ENCODE assay signal across 1 cellular context in the genomic region with DNA sequence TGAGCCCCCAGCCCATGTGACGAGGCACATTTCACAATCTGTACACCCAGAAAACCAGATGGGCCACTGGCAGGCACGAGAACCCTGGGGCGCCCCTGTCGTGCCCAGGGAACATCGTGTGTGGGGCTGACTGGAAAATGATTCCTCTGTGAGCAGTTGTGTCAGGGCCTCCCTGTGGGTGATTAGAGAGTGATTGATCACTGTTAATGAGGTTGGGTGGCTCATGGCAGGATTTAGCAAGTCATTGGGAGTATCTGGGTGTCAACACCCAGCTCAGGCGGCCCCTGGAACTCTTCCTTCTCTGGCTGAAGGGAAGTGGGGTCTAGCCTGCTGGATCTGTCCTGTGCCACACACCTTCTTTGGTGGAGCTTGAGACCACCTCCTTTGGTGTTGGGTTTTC.
TF ChIP-seq lines count a peak whose summit lies in the region.

No MANE protein-coding gene starts in this region.

TF ChIP-seq in K562, 482 proteins besides CTCF, POLR2A, EP300 and RAD21 (continued from another document):
- TF ChIP-seq, protein P1, sequence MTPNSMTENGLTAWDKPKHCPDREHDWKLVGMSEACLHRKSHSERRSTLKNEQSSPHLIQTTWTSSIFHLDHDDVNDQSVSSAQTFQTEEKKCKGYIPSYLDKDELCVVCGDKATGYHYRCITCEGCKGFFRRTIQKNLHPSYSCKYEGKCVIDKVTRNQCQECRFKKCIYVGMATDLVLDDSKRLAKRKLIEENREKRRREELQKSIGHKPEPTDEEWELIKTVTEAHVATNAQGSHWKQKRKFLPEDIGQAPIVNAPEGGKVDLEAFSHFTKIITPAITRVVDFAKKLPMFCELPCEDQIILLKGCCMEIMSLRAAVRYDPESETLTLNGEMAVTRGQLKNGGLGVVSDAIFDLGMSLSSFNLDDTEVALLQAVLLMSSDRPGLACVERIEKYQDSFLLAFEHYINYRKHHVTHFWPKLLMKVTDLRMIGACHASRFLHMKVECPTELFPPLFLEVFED (CRISPR knock-in tag; conservative IDR thresholded peaks at IDR 0.05) = no peak
- TF ChIP-seq ASH1L (IDR thresholded peaks at IDR 0.05; ENCODE audit: borderline replicate concordance, low read depth, partially characterized antibody) (no peak), KAT2B (IDR thresholded peaks at IDR 0.05; ENCODE audit: low read depth, low read length) (no peak), EP400 (IDR thresholded peaks at IDR 0.05) (no peak), ILK (tag; IDR thresholded peaks at IDR 0.05; ENCODE audit: borderline replicate concordance, low read depth) (no peak), DDX20 (tag; IDR thresholded peaks at IDR 0.05; ENCODE audit: low read depth) (no peak), NFATC3 (IDR thresholded peaks at IDR 0.05) (no peak), ZNF316 (IDR thresholded peaks at IDR 0.05) (no peak), HSF4 (CRISPR knock-in tag; IDR thresholded peaks at IDR 0.05; ENCODE audit: borderline replicate concordance) (no peak), FOXJ3 (CRISPR knock-in tag; IDR thresholded peaks at IDR 0.05) (no peak)
- TF ChIP-seq, protein P2, sequence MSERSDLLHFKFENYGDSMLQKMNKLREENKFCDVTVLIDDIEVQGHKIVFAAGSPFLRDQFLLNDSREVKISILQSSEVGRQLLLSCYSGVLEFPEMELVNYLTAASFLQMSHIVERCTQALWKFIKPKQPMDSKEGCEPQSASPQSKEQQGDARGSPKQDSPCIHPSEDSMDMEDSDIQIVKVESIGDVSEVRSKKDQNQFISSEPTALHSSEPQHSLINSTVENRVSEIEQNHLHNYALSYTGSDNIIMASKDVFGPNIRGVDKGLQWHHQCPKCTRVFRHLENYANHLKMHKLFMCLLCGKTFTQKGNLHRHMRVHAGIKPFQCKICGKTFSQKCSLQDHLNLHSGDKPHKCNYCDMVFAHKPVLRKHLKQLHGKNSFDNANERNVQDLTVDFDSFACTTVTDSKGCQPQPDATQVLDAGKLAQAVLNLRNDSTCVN (CRISPR knock-in tag; IDR thresholded peaks at IDR 0.05) = no peak
- TF ChIP-seq, protein P3, sequence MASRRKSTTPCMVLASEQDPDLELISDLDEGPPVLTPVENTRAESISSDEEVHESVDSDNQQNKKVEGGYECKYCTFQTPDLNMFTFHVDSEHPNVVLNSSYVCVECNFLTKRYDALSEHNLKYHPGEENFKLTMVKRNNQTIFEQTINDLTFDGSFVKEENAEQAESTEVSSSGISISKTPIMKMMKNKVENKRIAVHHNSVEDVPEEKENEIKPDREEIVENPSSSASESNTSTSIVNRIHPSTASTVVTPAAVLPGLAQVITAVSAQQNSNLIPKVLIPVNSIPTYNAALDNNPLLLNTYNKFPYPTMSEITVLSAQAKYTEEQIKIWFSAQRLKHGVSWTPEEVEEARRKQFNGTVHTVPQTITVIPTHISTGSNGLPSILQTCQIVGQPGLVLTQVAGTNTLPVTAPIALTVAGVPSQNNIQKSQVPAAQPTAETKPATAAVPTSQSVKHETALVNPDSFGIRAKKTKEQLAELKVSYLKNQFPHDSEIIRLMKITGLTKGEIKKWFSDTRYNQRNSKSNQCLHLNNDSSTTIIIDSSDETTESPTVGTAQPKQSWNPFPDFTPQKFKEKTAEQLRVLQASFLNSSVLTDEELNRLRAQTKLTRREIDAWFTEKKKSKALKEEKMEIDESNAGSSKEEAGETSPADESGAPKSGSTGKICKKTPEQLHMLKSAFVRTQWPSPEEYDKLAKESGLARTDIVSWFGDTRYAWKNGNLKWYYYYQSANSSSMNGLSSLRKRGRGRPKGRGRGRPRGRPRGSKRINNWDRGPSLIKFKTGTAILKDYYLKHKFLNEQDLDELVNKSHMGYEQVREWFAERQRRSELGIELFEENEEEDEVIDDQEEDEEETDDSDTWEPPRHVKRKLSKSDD (conservative IDR thresholded peaks at IDR 0.05; ENCODE audit: low read length) = no peak
- TF ChIP-seq, protein P4, sequence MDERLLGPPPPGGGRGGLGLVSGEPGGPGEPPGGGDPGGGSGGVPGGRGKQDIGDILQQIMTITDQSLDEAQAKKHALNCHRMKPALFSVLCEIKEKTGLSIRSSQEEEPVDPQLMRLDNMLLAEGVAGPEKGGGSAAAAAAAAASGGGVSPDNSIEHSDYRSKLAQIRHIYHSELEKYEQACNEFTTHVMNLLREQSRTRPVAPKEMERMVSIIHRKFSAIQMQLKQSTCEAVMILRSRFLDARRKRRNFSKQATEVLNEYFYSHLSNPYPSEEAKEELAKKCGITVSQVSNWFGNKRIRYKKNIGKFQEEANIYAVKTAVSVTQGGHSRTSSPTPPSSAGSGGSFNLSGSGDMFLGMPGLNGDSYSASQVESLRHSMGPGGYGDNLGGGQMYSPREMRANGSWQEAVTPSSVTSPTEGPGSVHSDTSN (CRISPR knock-in tag; IDR thresholded peaks at IDR 0.05; ENCODE audit: low read depth) = no peak
- TF ChIP-seq, protein P4 (tag; conservative IDR thresholded peaks at IDR 0.05; ENCODE audit: low read depth) = peak; percentile 93
- TF ChIP-seq, protein P5, sequence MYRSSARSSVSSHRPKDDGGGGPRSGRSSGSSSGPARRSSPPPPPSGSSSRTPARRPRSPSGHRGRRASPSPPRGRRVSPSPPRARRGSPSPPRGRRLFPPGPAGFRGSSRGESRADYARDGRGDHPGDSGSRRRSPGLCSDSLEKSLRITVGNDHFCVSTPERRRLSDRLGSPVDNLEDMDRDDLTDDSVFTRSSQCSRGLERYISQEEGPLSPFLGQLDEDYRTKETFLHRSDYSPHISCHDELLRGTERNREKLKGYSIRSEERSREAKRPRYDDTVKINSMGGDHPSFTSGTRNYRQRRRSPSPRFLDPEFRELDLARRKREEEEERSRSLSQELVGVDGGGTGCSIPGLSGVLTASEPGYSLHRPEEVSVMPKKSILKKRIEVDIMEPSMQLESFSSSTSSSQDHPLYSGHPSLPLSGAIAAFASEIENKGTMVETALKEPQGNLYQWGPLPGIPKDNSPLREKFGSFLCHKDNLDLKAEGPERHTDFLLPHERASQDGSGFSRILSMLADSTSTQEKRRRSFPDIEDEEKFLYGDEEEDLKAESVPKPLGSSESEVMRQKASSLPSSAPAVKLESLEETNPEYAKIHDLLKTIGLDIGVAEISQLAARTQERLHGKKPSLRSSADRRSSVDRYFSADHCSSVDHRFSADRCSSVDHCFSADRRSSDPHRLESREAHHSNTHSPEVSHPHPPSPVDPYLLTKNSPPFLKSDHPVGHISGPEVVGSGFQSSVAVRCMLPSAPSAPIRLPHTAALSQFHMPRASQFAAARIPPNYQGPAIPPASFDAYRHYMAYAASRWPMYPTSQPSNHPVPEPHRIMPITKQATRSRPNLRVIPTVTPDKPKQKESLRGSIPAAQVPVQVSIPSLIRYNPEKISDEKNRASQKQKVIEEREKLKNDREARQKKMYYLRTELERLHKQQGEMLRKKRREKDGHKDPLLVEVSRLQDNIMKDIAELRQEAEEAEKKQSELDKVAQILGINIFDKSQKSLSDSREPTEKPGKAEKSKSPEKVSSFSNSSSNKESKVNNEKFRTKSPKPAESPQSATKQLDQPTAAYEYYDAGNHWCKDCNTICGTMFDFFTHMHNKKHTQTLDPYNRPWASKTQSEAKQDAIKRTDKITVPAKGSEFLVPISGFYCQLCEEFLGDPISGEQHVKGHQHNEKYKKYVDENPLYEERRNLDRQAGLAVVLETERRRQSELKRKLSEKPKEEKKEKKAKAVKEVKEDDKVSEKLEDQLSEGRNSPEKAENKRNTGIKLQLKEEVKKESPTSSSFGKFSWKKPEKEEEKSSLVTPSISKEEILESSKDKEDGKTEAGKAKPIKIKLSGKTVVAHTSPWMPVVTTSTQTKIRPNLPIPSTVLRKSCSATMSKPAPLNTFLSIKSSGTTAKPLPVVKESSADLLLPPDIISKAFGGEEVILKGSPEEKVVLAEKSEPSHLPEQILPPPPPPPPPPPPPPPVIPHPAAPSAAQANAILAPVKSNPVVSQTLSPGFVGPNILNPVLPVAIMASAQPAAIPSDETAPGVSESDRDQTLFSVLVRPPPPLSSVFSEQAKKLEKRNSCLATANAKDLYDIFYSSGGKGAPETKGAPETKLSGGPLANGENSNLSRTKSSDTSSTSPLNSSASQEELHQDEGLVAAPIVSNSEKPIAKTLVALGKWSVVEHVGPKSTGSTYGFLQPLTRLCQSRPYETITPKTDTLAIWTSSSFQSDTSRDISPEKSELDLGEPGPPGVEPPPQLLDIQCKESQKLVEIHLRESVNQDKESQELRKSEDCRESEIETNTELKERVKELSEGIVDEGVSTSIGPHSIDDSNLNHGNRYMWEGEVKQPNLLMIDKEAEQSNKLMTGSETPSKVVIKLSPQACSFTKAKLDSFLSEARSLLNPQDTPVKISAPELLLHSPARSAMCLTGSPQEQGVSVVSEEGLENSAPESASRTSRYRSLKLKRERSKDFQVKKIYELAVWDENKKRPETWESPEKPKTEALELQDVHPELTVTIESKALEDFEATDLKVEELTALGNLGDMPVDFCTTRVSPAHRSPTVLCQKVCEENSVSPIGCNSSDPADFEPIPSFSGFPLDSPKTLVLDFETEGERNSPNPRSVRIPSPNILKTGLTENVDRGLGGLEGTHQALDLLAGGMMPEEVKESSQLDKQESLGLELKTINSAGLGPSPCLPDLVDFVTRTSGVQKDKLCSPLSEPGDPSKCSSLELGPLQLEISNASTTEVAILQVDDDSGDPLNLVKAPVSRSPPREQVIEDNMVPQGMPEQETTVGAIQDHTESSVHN (IDR thresholded peaks at IDR 0.05; ENCODE audit: borderline replicate concordance in 1 of 2, low read depth in 1 of 2) = no peak
